1 cellular context compared by ENCODE assay signal in the genomic region with DNA sequence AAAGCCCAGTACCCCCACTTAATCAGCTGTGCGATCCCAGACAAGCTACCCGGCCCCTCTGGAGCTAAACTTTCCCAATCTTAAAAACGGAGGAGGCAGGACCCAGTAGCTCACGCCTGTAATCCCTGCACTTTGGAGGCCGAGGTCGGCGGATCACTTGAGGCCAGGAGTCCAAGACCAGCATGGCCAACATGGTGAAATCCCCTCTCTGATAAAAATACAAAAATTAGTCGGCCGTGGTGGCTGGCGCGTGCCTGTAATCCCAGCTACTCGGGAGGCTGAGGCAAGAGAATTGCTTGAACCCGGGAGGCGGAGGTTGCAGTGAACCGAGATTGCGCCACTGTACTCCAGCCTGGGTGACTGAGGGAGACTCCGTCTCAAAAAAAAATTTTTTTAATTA.
TF ChIP-seq lines count a peak whose summit lies in the region.

No MANE protein-coding gene starts in this region.

TF ChIP-seq in K562, 482 proteins besides CTCF, POLR2A, EP300 and RAD21:
- TF ChIP-seq, protein P1, sequence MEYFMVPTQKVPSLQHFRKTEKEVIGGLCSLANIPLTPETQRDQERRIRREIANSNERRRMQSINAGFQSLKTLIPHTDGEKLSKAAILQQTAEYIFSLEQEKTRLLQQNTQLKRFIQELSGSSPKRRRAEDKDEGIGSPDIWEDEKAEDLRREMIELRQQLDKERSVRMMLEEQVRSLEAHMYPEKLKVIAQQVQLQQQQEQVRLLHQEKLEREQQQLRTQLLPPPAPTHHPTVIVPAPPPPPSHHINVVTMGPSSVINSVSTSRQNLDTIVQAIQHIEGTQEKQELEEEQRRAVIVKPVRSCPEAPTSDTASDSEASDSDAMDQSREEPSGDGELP (CRISPR knock-in tag; IDR thresholded peaks at IDR 0.05; ENCODE audit: borderline replicate concordance), result 0 out of 2 replicates have a peak, but pooled peaks have one; percentile 4
